ENCODE assay signal across 1 cellular context in genomic region chr22:49948958-49949913, GRCh38.
A peak's percentile ranks its signal among the peaks of the same experiment; 100 is the strongest.
TF ChIP-seq lines count a peak whose summit lies in the region.

No MANE protein-coding gene starts in this region.

TF ChIP-seq in HepG2, 621 proteins besides CTCF, POLR2A, EP300 and RAD21 (continued from another document):
- no peak; the same call in 1 of the 2 replicates for TF ChIP-seq HOMEZ (CRISPR knock-in tag; IDR thresholded peaks at IDR 0.05; ENCODE audit: low read depth)
- TF ChIP-seq FOXM1 (CRISPR knock-in tag; IDR thresholded peaks at IDR 0.05), result no peak
- peak; percentile 74 for TF ChIP-seq ZSCAN31 (CRISPR knock-in tag; IDR thresholded peaks at IDR 0.05; ENCODE audit: low read depth)
- no peak for TF ChIP-seq ZSCAN5A (CRISPR knock-in tag; IDR thresholded peaks at IDR 0.05; ENCODE audit: borderline replicate concordance)
- peak; percentile 36; the same call in 1 of the 2 replicates for TF ChIP-seq KDM5B (CRISPR knock-in tag; IDR thresholded peaks at IDR 0.05; ENCODE audit: borderline replicate concordance)
- TF ChIP-seq SP1 (IDR thresholded peaks at IDR 0.05), result no peak
- TF ChIP-seq SP1 (CRISPR knock-in tag; IDR thresholded peaks at IDR 0.05), result peak; percentile 41; the same call in 1 of the 2 replicates
- TF ChIP-seq DRAP1 (CRISPR knock-in tag; IDR thresholded peaks at IDR 0.05), result peak; percentile 49
- TF ChIP-seq PRDM15 (CRISPR knock-in tag; IDR thresholded peaks at IDR 0.05), result peak; percentile 54; the same call in 1 of the 2 replicates
- peak; percentile 81; the same call in 1 of the 2 replicates for TF ChIP-seq MED1 (CRISPR knock-in tag; IDR thresholded peaks at IDR 0.05)
- TF ChIP-seq CREB1 (IDR thresholded peaks at IDR 0.05), result no peak
- TF ChIP-seq CREB1 (CRISPR knock-in tag; IDR thresholded peaks at IDR 0.05), result no peak
- TF ChIP-seq ZBTB21 (CRISPR knock-in tag; IDR thresholded peaks at IDR 0.05), result no peak
- TF ChIP-seq ISL2 (CRISPR knock-in tag; IDR thresholded peaks at IDR 0.05), result peak; percentile 78
- TF ChIP-seq TBX2 (CRISPR knock-in tag; IDR thresholded peaks at IDR 0.05; ENCODE audit: borderline replicate concordance), result peak; percentile 72; the same call in 1 of the 2 replicates
- peak; percentile 12 for TF ChIP-seq U2AF1 (optimal IDR thresholded peaks at IDR 0.05; ENCODE audit: low read depth, low read length)
- no peak for TF ChIP-seq AFF4 (CRISPR knock-in tag; IDR thresholded peaks at IDR 0.05)
- TF ChIP-seq ZBTB39 (CRISPR knock-in tag; IDR thresholded peaks at IDR 0.05), result peak; percentile 43; the same call in 1 of the 2 replicates
- TF ChIP-seq ZNF513 (CRISPR knock-in tag; conservative IDR thresholded peaks at IDR 0.05), result no peak
- 0 out of 2 replicates have a peak, but pooled peaks have one; percentile 27 for TF ChIP-seq ZNF230 (CRISPR knock-in tag; IDR thresholded peaks at IDR 0.05)
- peak; percentile 84; the same call in 1 of the 2 replicates for TF ChIP-seq KLF12 (CRISPR knock-in tag; IDR thresholded peaks at IDR 0.05; ENCODE audit: borderline replicate concordance)
- 0 out of 2 replicates have a peak, but pooled peaks have one; percentile 37 for TF ChIP-seq NFKBIZ (CRISPR knock-in tag; IDR thresholded peaks at IDR 0.05)
- peak; percentile 70; the same call in 1 of the 2 replicates for TF ChIP-seq ZNF142 (CRISPR knock-in tag; IDR thresholded peaks at IDR 0.05)
